In genomic region chr14:68780358-68781160, GRCh38 we compare ENCODE assay signal across 8 cellular contexts.
DNase-seq lines count a peak whose midpoint lies in the region; ATAC-seq lines count a peak whose summit lies in the region.

No MANE protein-coding gene starts in this region.

- peak overlapping the region; percentile 12 for H3K27ac ChIP-seq in caudate nucleus (ENCODE audit: low read depth, low read length)

- peaks cover 74% of the 10 kb centered on the region for H3K4me1 Mint-ChIP-seq in stimulated activated effector memory CD8-positive, alpha-beta T cell treated with anti-CD3 and anti-CD28 coated beads, Interleukin-12 subunit alpha, Interleukin-12 subunit beta, amount 100 ng/mL, for 72 hours

- H3K27ac Mint-ChIP-seq in stimulated activated effector memory CD8-positive, alpha-beta T cell treated with anti-CD3 and anti-CD28 coated beads, Interleukin-12 subunit alpha, Interleukin-12 subunit beta, amount 100 ng/mL, for 72 hours, result peak overlapping the region; percentile 84

- no peaks in the 10 kb centered on the region for H3K36me3 Mint-ChIP-seq in stimulated activated effector memory CD8-positive, alpha-beta T cell treated with anti-CD3 and anti-CD28 coated beads, Interleukin-12 subunit alpha, Interleukin-12 subunit beta, amount 100 ng/mL, for 72 hours

- H3K9me3 Mint-ChIP-seq in stimulated activated effector memory CD8-positive, alpha-beta T cell treated with anti-CD3 and anti-CD28 coated beads, Interleukin-12 subunit alpha, Interleukin-12 subunit beta, amount 100 ng/mL, for 72 hours, result peaks cover 3% of the 10 kb centered on the region

- peak; percentile 33 for ATAC-seq in stimulated activated effector memory CD8-positive, alpha-beta T cell treated with anti-CD3 and anti-CD28 coated beads, Interleukin-12 subunit alpha, Interleukin-12 subunit beta, amount 100 ng/mL, for 72 hours
- ATAC-seq in HG02870 (IDR thresholded peaks at IDR 0.05; ENCODE audit: unreplicated experiment) (no peak), GM19324 (IDR thresholded peaks at IDR 0.05; ENCODE audit: low FRiP score, unreplicated experiment) (no peak), GM21526 (IDR thresholded peaks at IDR 0.05; ENCODE audit: low FRiP score, unreplicated experiment) (no peak)

- peak; percentile 47 for DNase-seq in D341Med (ENCODE audit: low spot score)
- DNase-seq in OCI-M1 (lab: John Stamatoyannopoulos, UW), result peak; percentile 75
- DNase-seq in caudate nucleus (lab: John Stamatoyannopoulos, UW), result peak in 13 of 61 donors; percentile 16 to 50 (median 30)
- DNase-seq in left kidney (ENCODE audit: low read depth, low spot score), result peak; percentile 86
- DNase-seq in stimulated activated effector memory CD8-positive, alpha-beta T cell treated with anti-CD3 and anti-CD28 coated beads, Interleukin-12 subunit alpha, Interleukin-12 subunit beta, amount 100 ng/mL, for 72 hours (ENCODE audit: low spot score in 2 of 2), result peak in 1 of 2 donors; percentile 58

- peak overlapping the region; percentile 61 for H3K4me3 Mint-ChIP-seq in stimulated activated effector memory CD8-positive, alpha-beta T cell treated with anti-CD3 and anti-CD28 coated beads, Interleukin-12 subunit alpha, Interleukin-12 subunit beta, amount 100 ng/mL, for 72 hours
